ENCODE assay signal across 7 cellular contexts in genomic region chr6:169701953-169702639, GRCh38. TPM values are rescaled to one million over a fixed set of nuclear protein-coding genes. Genes with fewer than 3 reads are reported as not detected.
A peak's percentile ranks its signal among the peaks of the same experiment; 100 is the strongest.
DNase-seq lines count a peak whose midpoint lies in the region; ATAC-seq and TF ChIP-seq lines count a peak whose summit lies in the region.

Gene C6orf120 (plus strand): TSS chr6:169702126. CDS start chr6:169702460, 334 bp downstream.
Gene WDR27 (minus strand): TSS chr6:169702029. CDS start chr6:169689005, 13,024 bp downstream.

- peak within 1 kb of the TSS; percentile 96 for H3K4me2 ChIP-seq in hepatocyte

- H3K27ac ChIP-seq in hepatocyte, result peak within 1 kb of the TSS; percentile 96

- H3K79me2 ChIP-seq in hepatocyte, result peaks cover 68% of the 10 kb centered on the region

- H3K36me3 ChIP-seq in hepatocyte (replicated peaks; ENCODE audit: insufficient read depth, low read depth), result no peaks in the 10 kb centered on the region

- peaks cover 11% of the 10 kb centered on the region for H4K20me1 ChIP-seq in hepatocyte (ENCODE audit: insufficient read depth, poor library complexity, severe bottlenecking)

- H3K9me3 ChIP-seq in hepatocyte (ENCODE audit: low read depth), result no peaks in the 10 kb centered on the region

- H3K4me3 ChIP-seq in astrocyte of the cerebellum (ENCODE audit: low read depth, low read length), result peak within 1 kb of the TSS; percentile 92
- H3K4me3 ChIP-seq in hepatocyte, result peak within 1 kb of the TSS; percentile 70

- ATAC-seq in GM18505 (IDR thresholded peaks at IDR 0.05; ENCODE audit: unreplicated experiment) (peak; percentile 94), HG02973 (IDR thresholded peaks at IDR 0.05; ENCODE audit: unreplicated experiment) (peak; percentile 95)

- no peaks in the 10 kb centered on the region for H3K27me3 ChIP-seq in hepatocyte

- TF ChIP-seq POLR2A in GM18505 (IDR thresholded peaks at IDR 0.05; ENCODE audit: borderline replicate concordance, extremely low read depth, insufficient read depth, insufficient read length), result peak; percentile 79

- in situ Hi-C loops in astrocyte of the cerebellum (cut with HindIII; ENCODE audit: low sequenced_read_pairs), result no loop called here

- under 1% methylated on average over 67 of the region's 73 CpGs for WGBS in hepatocyte (ENCODE audit: low lambda C conversion rate, missing lambda C conversion rate)

- H2AFZ ChIP-seq in hepatocyte, result peak within 1 kb of the TSS; percentile 66

- DNase-seq in NCI-H2029 (lab: John Stamatoyannopoulos, UW) (peak; percentile 97), T-helper 22 cell (ENCODE audit: low read depth) (peak; percentile 96), astrocyte of the cerebellum (ENCODE audit: low read depth) (peak; percentile 83), hepatocyte (ENCODE audit: low spot score) (peak; percentile 98), retina (peak; percentile 98)

- TF ChIP-seq CTCF in astrocyte of the cerebellum (IDR thresholded peaks at IDR 0.05; ENCODE audit: low read depth, low read length, missing control alignments) (no peak), hepatocyte (IDR thresholded peaks at IDR 0.05; ENCODE audit: poor library complexity) (peak; percentile 3)

- peaks cover 29% of the 10 kb centered on the region for H3K4me1 ChIP-seq in hepatocyte (ENCODE audit: insufficient read depth)

- H3K9me2 ChIP-seq in hepatocyte (replicated peaks; ENCODE audit: insufficient read depth), result no peaks in the 10 kb centered on the region

RNA-seq across cellular contexts. Expression of gene C6orf120, which starts in this region (rescaled TPM):
- total RNA-seq in hepatocyte, result 57.1 and 58.8 TPM in 2 replicates
- 25.6 and 37.9 TPM in 2 replicates for polyA plus RNA-seq in hepatocyte

RNA-seq across cellular contexts. Expression of gene WDR27, which starts in this region (rescaled TPM):
- 27.4 and 27.7 TPM in 2 replicates for total RNA-seq in hepatocyte
- 29.7 and 38.6 TPM in 2 replicates for polyA plus RNA-seq in hepatocyte

Comparison
In these comparisons a context has a peak if more than half of its experiments do, and no peak if none do; other contexts are left out.
1. Peak in every context shown above with its lines: DNase-seq, ATAC-seq, H3K4me3 ChIP-seq and H3K27ac ChIP-seq.